In genomic region chr18:30970201-30970816, GRCh38 we compare ENCODE assay signal across 9 cellular contexts.
DNase-seq lines count a peak whose midpoint lies in the region; ATAC-seq and TF ChIP-seq lines count a peak whose summit lies in the region.
"Had no signal": no experiment of that assay in that cellular context is flagged by ENCODE, and none has a peak within 500 bp of the region (broad histone marks: within the 10 kb centered on the region; RNA-seq: fewer than 3 reads in every experiment).

No MANE protein-coding gene starts in this region.

- no peaks in the 10 kb centered on the region for H3K36me3 ChIP-seq in tibial artery

- H3K4me3 Mint-ChIP-seq in natural killer cell, result no peak overlapping the region
- H3K4me3 Mint-ChIP-seq: T-helper 1 cell treated with Interleukin-12 subunit alpha and Interleukin-12 subunit beta and Interleukin-4 antibody, amounts not matched to agents 30 μg/mL and 1 μg/mL, for 36 hours had no signal

- intact Hi-C loops in dorsolateral prefrontal cortex (cut with DNase I) (loop anchor here in 1 of 2 donors (10.0 kb wide), 1 partner anchor 1096 kb away; no protein-coding TSS in a partner anchor), tibial artery (cut with DNase I; ENCODE audit: low total_unique reads) (no loop called here), natural killer cell (cut with micrococcal nuclease) (no loop called here)

- H3K4me1 Mint-ChIP-seq in natural killer cell, result no peaks in the 10 kb centered on the region

- H3K4me3 ChIP-seq in dorsolateral prefrontal cortex (peak overlapping the region in 14 of 59 donors; percentile 8 to 40 (median 27)), tibial artery (no peak overlapping the region)

- no peaks in the 10 kb centered on the region for H3K9me3 ChIP-seq in tibial artery

- no peak overlapping the region for H3K27ac ChIP-seq in dorsolateral prefrontal cortex
- no peak overlapping the region for H3K27ac ChIP-seq in tibial artery

- no peak overlapping the region for H3K27ac Mint-ChIP-seq in natural killer cell
- H3K27ac Mint-ChIP-seq: T-helper 1 cell treated with Interleukin-12 subunit alpha and Interleukin-12 subunit beta and Interleukin-4 antibody, amounts not matched to agents 30 μg/mL and 1 μg/mL, for 36 hours had no signal

- no peaks in the 10 kb centered on the region for H3K9me3 Mint-ChIP-seq in natural killer cell
- H3K9me3 Mint-ChIP-seq: T-helper 1 cell treated with Interleukin-12 subunit alpha and Interleukin-12 subunit beta and Interleukin-4 antibody, amounts not matched to agents 30 μg/mL and 1 μg/mL, for 36 hours had no signal

- no peaks in the 10 kb centered on the region for H3K4me1 ChIP-seq in tibial artery

- H3K36me3 Mint-ChIP-seq in natural killer cell, result no peaks in the 10 kb centered on the region

- H3K27me3 ChIP-seq in dorsolateral prefrontal cortex (peaks cover 0 to 7% (median 0%) of the 10 kb centered on the region in 45 donors), tibial artery (peaks cover 0 to 2% of the 10 kb centered on the region in 2 donors)

- H3K27me3 Mint-ChIP-seq in natural killer cell (ENCODE audit: low read depth in 2 of 2), result no peaks in the 10 kb centered on the region

- DNase-seq in NCI-H187 treated with DMSO at 0.1 percent for 48 hours (lab: John Stamatoyannopoulos, UW) (peak; percentile 2), NCI-H187 (lab: John Stamatoyannopoulos, UW) (no peak), NCI-H510A treated with DMSO at 0.1 percent for 48 hours (lab: John Stamatoyannopoulos, UW) (peak; percentile 92), dorsolateral prefrontal cortex (no peak), putamen (ENCODE audit: low spot score) (peak; percentile 19), tibial artery (no peak), amygdala (lab: John Stamatoyannopoulos, UW) (no peak), natural killer cell (no peak)

- no peak for ATAC-seq in natural killer cell

- TF ChIP-seq CTCF in dorsolateral prefrontal cortex (IDR thresholded peaks at IDR 0.05 in 54 of 56, conservative IDR thresholded peaks at IDR 0.05 in 2 of 56; ENCODE audit: low read depth in 1 of 56, partially characterized antibody in 56 of 56) (peak; percentile 26 to 81 (median 56)), tibial artery (IDR thresholded peaks at IDR 0.05) (no peak), natural killer cell (IDR thresholded peaks at IDR 0.05) (no peak)

Comparison
In these comparisons a context has a peak if more than half of its experiments do, and no peak if none do; other contexts are left out.
1. DNase-seq: peak in NCI-H187 treated with DMSO at 0.1 percent for 48 hours (single experiment), NCI-H510A treated with DMSO at 0.1 percent for 48 hours (single experiment) and putamen (single experiment); none in NCI-H187 (0 of 2), dorsolateral prefrontal cortex (0 of 10), tibial artery (0 of 2), amygdala (0 of 56) and natural killer cell (single experiment).
2. CTCF ChIP-seq: peak in dorsolateral prefrontal cortex (56 of 56); none in tibial artery (0 of 2) and natural killer cell (single experiment).